In the genomic region with DNA sequence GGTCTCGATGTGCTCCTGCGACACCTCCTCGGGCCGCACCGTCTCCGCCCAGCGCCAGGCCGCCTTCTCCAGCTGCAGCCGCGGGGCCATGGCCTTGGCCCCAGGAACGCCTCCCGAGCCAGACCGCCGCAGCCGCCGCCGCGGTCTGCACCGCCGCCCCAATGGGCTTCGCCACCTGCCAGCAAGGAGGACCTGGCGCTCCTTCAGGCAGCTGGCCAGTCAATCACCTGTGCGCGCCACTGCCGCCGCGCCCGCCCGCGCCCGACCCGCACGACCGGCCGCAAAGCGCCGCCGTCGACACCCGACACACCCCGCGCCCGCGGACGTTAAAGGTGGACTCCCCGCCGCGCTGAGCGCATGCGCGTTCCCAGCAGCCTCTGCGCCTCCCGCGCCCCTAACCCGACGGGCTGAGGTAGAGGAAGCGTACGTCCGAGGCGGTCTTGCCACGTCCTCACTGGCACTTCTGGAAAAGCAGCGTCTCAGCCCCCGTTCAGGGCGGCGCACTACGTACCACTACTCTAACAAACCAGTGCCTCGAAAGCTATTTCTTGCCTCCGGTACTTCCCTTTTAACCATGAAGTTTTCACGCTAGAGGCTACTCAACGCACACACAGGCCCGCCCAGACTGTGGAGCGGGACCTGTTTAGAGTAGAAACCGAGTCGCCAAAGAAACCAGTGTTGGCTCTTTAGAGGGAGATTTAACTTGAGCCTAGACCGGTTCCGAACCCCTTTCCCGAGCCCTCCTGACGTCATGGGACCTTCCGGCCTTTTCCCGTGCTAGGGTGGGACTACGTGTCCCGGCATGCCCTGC, we compare ENCODE assay signal across 8 cellular contexts. TPM values are rescaled to one million over a fixed set of nuclear protein-coding genes. Genes with fewer than 3 reads are reported as not detected.
DNase-seq lines count a peak whose midpoint lies in the region; ATAC-seq and TF ChIP-seq lines count a peak whose summit lies in the region.

A gene with protein sequence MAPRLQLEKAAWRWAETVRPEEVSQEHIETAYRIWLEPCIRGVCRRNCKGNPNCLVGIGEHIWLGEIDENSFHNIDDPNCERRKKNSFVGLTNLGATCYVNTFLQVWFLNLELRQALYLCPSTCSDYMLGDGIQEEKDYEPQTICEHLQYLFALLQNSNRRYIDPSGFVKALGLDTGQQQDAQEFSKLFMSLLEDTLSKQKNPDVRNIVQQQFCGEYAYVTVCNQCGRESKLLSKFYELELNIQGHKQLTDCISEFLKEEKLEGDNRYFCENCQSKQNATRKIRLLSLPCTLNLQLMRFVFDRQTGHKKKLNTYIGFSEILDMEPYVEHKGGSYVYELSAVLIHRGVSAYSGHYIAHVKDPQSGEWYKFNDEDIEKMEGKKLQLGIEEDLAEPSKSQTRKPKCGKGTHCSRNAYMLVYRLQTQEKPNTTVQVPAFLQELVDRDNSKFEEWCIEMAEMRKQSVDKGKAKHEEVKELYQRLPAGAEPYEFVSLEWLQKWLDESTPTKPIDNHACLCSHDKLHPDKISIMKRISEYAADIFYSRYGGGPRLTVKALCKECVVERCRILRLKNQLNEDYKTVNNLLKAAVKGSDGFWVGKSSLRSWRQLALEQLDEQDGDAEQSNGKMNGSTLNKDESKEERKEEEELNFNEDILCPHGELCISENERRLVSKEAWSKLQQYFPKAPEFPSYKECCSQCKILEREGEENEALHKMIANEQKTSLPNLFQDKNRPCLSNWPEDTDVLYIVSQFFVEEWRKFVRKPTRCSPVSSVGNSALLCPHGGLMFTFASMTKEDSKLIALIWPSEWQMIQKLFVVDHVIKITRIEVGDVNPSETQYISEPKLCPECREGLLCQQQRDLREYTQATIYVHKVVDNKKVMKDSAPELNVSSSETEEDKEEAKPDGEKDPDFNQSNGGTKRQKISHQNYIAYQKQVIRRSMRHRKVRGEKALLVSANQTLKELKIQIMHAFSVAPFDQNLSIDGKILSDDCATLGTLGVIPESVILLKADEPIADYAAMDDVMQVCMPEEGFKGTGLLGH (minus strand): TSS at position 282 of the 811 bp plus-strand sequence. CDS start 192 bp downstream, at position 90.

- H3K36me3 Mint-ChIP-seq in dendritic cell treated with granulocyte-macrophage colony-stimulating factor and Interleukin-4, amounts not matched to agents 40 ng/mL and 50 ng/mL, for 4 days (ENCODE audit: low read depth) = peaks cover 20% of the 10 kb centered on the region

- H3K36me3 ChIP-seq in left lung = no peaks in the 10 kb centered on the region

- peak; percentile 61 for ATAC-seq in GM19438 (IDR thresholded peaks at IDR 0.05; ENCODE audit: low read depth, unreplicated experiment)
- ATAC-seq in HG03571 (IDR thresholded peaks at IDR 0.05; ENCODE audit: unreplicated experiment) = peak; percentile 60
- peak; percentile 93 for ATAC-seq in left lung

- intact Hi-C loops in dendritic cell treated with granulocyte-macrophage colony-stimulating factor and Interleukin-4, amounts not matched to agents 40 ng/mL and 50 ng/mL, for 4 days (cut with micrococcal nuclease) = loop anchor here (2.0 kb wide), 1 partner anchor 32 kb away; no protein-coding TSS in a partner anchor
- intact Hi-C loops in left lung (cut with DNase I) = no loop called here

- TF ChIP-seq CTCF in left lung (IDR thresholded peaks at IDR 0.05) = no peak

- peak within 1 kb of the TSS; percentile 98 to 100 for H3K27ac ChIP-seq in left lung

- no peaks in the 10 kb centered on the region for H3K9me3 Mint-ChIP-seq in dendritic cell treated with granulocyte-macrophage colony-stimulating factor and Interleukin-4, amounts not matched to agents 40 ng/mL and 50 ng/mL, for 4 days

- H3K27ac Mint-ChIP-seq in dendritic cell treated with granulocyte-macrophage colony-stimulating factor and Interleukin-4, amounts not matched to agents 40 ng/mL and 50 ng/mL, for 4 days = peak within 1 kb of the TSS; percentile 100

- H3K4me3 ChIP-seq in left lung = peak within 1 kb of the TSS; percentile 87 to 95

- peaks cover 3 to 45% of the 10 kb centered on the region in 2 donors for H3K4me1 ChIP-seq in left lung

- DNase-seq in C1 segment of cervical spinal cord (lab: John Stamatoyannopoulos, UW) = peak; percentile 59 to 97 (median 93)
- peak; percentile 85 for DNase-seq in NCI-H774 (lab: John Stamatoyannopoulos, UW)
- peak; percentile 92 to 94 for DNase-seq in activated CD4-positive, alpha-beta T cell treated with anti-CD3 and anti-CD28 coated beads, Interleukin-2, amount 50 U/mL, for 4 hours
- DNase-seq in left lung = peak; percentile 98 to 100
- peak; percentile 94 for DNase-seq in stimulated activated CD4-positive, alpha-beta T cell treated with anti-CD3 and anti-CD28 coated beads, Interleukin-2, amount 100 ng/mL, for 4 hours (ENCODE audit: low read depth)

- no peaks in the 10 kb centered on the region for H3K27me3 ChIP-seq in left lung

- peak within 1 kb of the TSS; percentile 98 for H3K4me3 Mint-ChIP-seq in dendritic cell treated with granulocyte-macrophage colony-stimulating factor and Interleukin-4, amounts not matched to agents 40 ng/mL and 50 ng/mL, for 4 days

- no peaks in the 10 kb centered on the region for H3K27me3 Mint-ChIP-seq in dendritic cell treated with granulocyte-macrophage colony-stimulating factor and Interleukin-4, amounts not matched to agents 40 ng/mL and 50 ng/mL, for 4 days

- no peaks in the 10 kb centered on the region for H3K9me3 ChIP-seq in left lung

- peaks cover 24% of the 10 kb centered on the region for H3K4me1 Mint-ChIP-seq in dendritic cell treated with granulocyte-macrophage colony-stimulating factor and Interleukin-4, amounts not matched to agents 40 ng/mL and 50 ng/mL, for 4 days (ENCODE audit: low read depth)

RNA-seq across cellular contexts. Expression of the gene that starts here (rescaled TPM):
- total RNA-seq in left lung = 10 to 100 TPM; 57.9 to 58.0 TPM

Comparison
In these comparisons a context has a peak if more than half of its experiments do, and no peak if none do; other contexts are left out.
1. Peak in every context shown above with its lines: DNase-seq, ATAC-seq, H3K4me3 ChIP-seq and H3K27ac ChIP-seq.